ENCODE assay signal across 8 cellular contexts in the genomic region with DNA sequence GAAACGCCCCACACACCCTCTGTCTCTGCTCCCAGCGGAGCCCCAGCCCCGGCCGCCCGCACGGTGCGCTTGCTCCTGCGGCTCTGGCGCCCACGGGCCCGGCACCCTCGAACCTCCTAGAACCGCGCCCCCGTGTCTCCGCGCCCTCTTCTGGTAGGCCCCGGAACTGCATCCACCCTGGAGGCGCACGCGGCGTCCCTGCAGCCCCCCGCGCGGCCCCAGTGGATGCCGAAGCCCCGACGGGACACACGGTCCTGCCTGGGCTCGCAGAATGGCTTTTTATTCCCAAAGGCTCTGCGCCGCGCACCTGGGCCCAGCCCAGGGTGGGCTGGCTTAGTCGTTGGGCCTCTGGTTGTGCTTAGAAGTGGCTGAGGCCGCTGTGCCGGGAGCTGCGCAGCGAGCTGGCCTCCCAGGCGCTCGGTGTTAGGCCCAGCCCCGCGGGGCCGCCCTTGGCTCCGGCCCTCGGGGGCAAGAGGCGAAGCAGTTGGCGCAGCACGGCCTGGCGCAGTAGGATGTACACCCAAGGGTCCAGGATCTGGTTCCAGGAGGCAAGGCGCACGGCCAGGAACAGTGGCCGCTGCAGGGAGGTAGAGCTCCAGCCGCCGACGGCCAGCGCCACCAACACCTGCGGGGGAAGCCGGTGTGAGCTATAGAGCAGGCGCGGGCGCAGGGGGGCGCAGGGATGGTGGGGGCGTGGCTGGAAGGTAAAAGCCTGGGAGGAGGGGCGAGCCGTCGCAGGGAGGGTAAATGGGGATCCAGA. TPM values are rescaled to one million over a fixed set of nuclear protein-coding genes. Genes with fewer than 3 reads are reported as not detected.
A peak's percentile ranks its signal among the peaks of the same experiment; 100 is the strongest.
DNase-seq lines count a peak whose midpoint lies in the region; ATAC-seq and TF ChIP-seq lines count a peak whose summit lies in the region.

No MANE protein-coding gene starts in this region.

- no peak overlapping the region for H2AK5ac ChIP-seq in H9 (ENCODE audit: insufficient read length, low read length)

- H3K4me2 ChIP-seq in H9 (ENCODE audit: insufficient read depth, insufficient read length, low read length) = peak overlapping the region; percentile 46
- peak overlapping the region; percentile 42 for H3K4me2 ChIP-seq in OCI-LY1 (ENCODE audit: low read length)

- H3K79me2 ChIP-seq in H9 (ENCODE audit: insufficient read depth, low read length) (no peaks in the 10 kb centered on the region), OCI-LY1 (ENCODE audit: insufficient read depth, low read length) (no peaks in the 10 kb centered on the region)

- DNase-seq in AG08396 (ENCODE audit: low spot score) (peak; percentile 87), H9 (peak; percentile 86), fibroblast of pulmonary artery (ENCODE audit: low read depth) (peak; percentile 56), nucleus accumbens (lab: John Stamatoyannopoulos, UW) (peak in 46 of 56 donors; percentile 6 to 76 (median 43)), suprapubic skin (ENCODE audit: low spot score in 2 of 2) (peak in 1 of 2 donors; percentile 83)
- DNase-seq in activated T-cell treated with anti-CD3 and anti-CD28 coated beads, Interleukin-2, amount 50 U/mL, for 72 hours = peak; percentile 88 to 89

- TF ChIP-seq EP300 in suprapubic skin (IDR thresholded peaks at IDR 0.05) = no peak

- no peaks in the 10 kb centered on the region for H3K9me2 ChIP-seq in OCI-LY1 (ENCODE audit: low read depth, low read length)

- no peak overlapping the region for H2BK120ac ChIP-seq in H9 (ENCODE audit: low read depth, low read length, poor library complexity, severe bottlenecking)

- no peak overlapping the region for H2BK20ac ChIP-seq in H9 (ENCODE audit: low read depth, low read length, poor library complexity, severe bottlenecking)

- no peak overlapping the region for H3K27ac Mint-ChIP-seq in H9
- no peak overlapping the region for H3K27ac Mint-ChIP-seq in activated T-cell treated with anti-CD3 and anti-CD28 coated beads, Interleukin-2, amount 50 U/mL, for 72 hours

- H4K8ac ChIP-seq in H9 (replicated peaks; ENCODE audit: insufficient read length, low read depth, low read length) = no peak overlapping the region

- no peak overlapping the region for H3K4ac ChIP-seq in H9 (ENCODE audit: low read depth, low read length)

- H3K56ac ChIP-seq in H9 (ENCODE audit: insufficient read length, low read depth, low read length) = no peak overlapping the region

- no peak overlapping the region for H3T11ph ChIP-seq in H9 (ENCODE audit: low read length)

- peaks cover 20 to 36% of the 10 kb centered on the region in 2 experiments for H3K4me1 Mint-ChIP-seq in H9
- peaks cover 36% of the 10 kb centered on the region for H3K4me1 Mint-ChIP-seq in activated T-cell treated with anti-CD3 and anti-CD28 coated beads, Interleukin-2, amount 50 U/mL, for 72 hours (ENCODE audit: low read depth)

- peaks cover 4 to 33% (median 24%) of the 10 kb centered on the region in 3 experiments; a peak in 6 of 7 replicates for H3K36me3 Mint-ChIP-seq in H9 (ENCODE audit: insufficient read depth in 1 of 3, low read depth in 3 of 3)
- peaks cover 2 to 4% of the 10 kb centered on the region in 2 donors for H3K36me3 Mint-ChIP-seq in activated T-cell treated with anti-CD3 and anti-CD28 coated beads, Interleukin-2, amount 50 U/mL, for 72 hours (ENCODE audit: insufficient read depth in 2 of 2)

- H3F3A ChIP-seq in OCI-LY1 (ENCODE audit: insufficient read depth, low read length) = no peaks in the 10 kb centered on the region

- H3K79me1 ChIP-seq in H9 (ENCODE audit: insufficient read depth, low read depth, low read length, poor library complexity, severe bottlenecking) = no peaks in the 10 kb centered on the region

- peak; percentile 59 to 60 for ATAC-seq in activated T-cell treated with anti-CD3 and anti-CD28 coated beads, Interleukin-2, amount 50 U/mL, for 72 hours (replicated peaks in 1 of 2)
- no peak for ATAC-seq in GM18861 (IDR thresholded peaks at IDR 0.05; ENCODE audit: unreplicated experiment)

- H2BK5ac ChIP-seq in H9 (ENCODE audit: insufficient read length, low read length) = no peak overlapping the region

- no peak overlapping the region for H2BK15ac ChIP-seq in H9 (ENCODE audit: low read depth, low read length)

- no peak for TF ChIP-seq POLR2A in suprapubic skin (IDR thresholded peaks at IDR 0.05)

- no peaks in the 10 kb centered on the region for H3K27me3 ChIP-seq in H9 (ENCODE audit: insufficient read depth, low read length)
- peaks cover 6% of the 10 kb centered on the region; the same call in 1 of the 2 replicates for H3K27me3 ChIP-seq in OCI-LY1 (ENCODE audit: insufficient read depth, low read length)
- H3K27me3 ChIP-seq in suprapubic skin = peaks cover 28% of the 10 kb centered on the region

- H4K20me1 ChIP-seq in H9 (ENCODE audit: control insufficient read depth, insufficient read depth, insufficient read length) (no peaks in the 10 kb centered on the region), OCI-LY1 (ENCODE audit: insufficient read depth, low read length) (no peaks in the 10 kb centered on the region)

- H2BK12ac ChIP-seq in H9 (ENCODE audit: insufficient read length, low read depth, low read length) = no peak overlapping the region

- no peak overlapping the region for H4K5ac ChIP-seq in H9 (ENCODE audit: insufficient read length, low read depth, low read length)

- peak overlapping the region; percentile 12 for H3K4me3 ChIP-seq in OCI-LY1 (ENCODE audit: low read depth, low read length, poor library complexity, severe bottlenecking)
- no peak overlapping the region for H3K4me3 ChIP-seq in fibroblast of pulmonary artery (replicated peaks; ENCODE audit: low read depth, low read length)
- peak overlapping the region; percentile 30 for H3K4me3 ChIP-seq in suprapubic skin

- H2AFZ ChIP-seq in H9 (ENCODE audit: low read length) (no peak overlapping the region), OCI-LY1 (ENCODE audit: low read length) (no peak overlapping the region)

- H3K4me1 ChIP-seq in H9 (ENCODE audit: insufficient read depth, low read length) (no peaks in the 10 kb centered on the region; the same call in 1 of the 2 replicates), OCI-LY1 (ENCODE audit: insufficient read depth, low read length, severe bottlenecking) (peaks cover 9% of the 10 kb centered on the region), suprapubic skin (peaks cover 55% of the 10 kb centered on the region)

- peaks cover 7% of the 10 kb centered on the region for H3K23me2 ChIP-seq in H9 (ENCODE audit: insufficient read length, low read depth, low read length, poor library complexity, severe bottlenecking)

- H3K14ac ChIP-seq in H9 (ENCODE audit: insufficient read depth, low read length) = peak overlapping the region; percentile 79; the same call in 1 of the 2 replicates

- TF ChIP-seq CTCF in H9 (conservative IDR thresholded peaks at IDR 0.05) = peak; percentile 98
- peak; percentile 85 for TF ChIP-seq CTCF in OCI-LY1 (IDR thresholded peaks at IDR 0.05; ENCODE audit: low read length)
- peak; percentile 60 for TF ChIP-seq CTCF in fibroblast of pulmonary artery (IDR thresholded peaks at IDR 0.05; ENCODE audit: low read length, missing control alignments)
- peak; percentile 90 to 100 for TF ChIP-seq CTCF in suprapubic skin (IDR thresholded peaks at IDR 0.05)

- H3K9me3 ChIP-seq in H9 (ENCODE audit: control insufficient read depth, low read depth, low read length) (no peaks in the 10 kb centered on the region), OCI-LY1 (ENCODE audit: low read length) (no peaks in the 10 kb centered on the region), suprapubic skin (no peaks in the 10 kb centered on the region)

- no peaks in the 10 kb centered on the region; a peak in 1 of 5 replicates for H3K9me3 Mint-ChIP-seq in H9
- H3K9me3 Mint-ChIP-seq in activated T-cell treated with anti-CD3 and anti-CD28 coated beads, Interleukin-2, amount 50 U/mL, for 72 hours = no peaks in the 10 kb centered on the region

- H3K27ac ChIP-seq in H9 (ENCODE audit: insufficient read length, low read depth, low read length) (no peak overlapping the region), OCI-LY1 (ENCODE audit: low read depth, low read length, poor library complexity, severe bottlenecking) (no peak overlapping the region), suprapubic skin (no peak overlapping the region)

- H3K4me3 Mint-ChIP-seq in H9 = peak overlapping the region; percentile 57 to 73
- H3K4me3 Mint-ChIP-seq in activated T-cell treated with anti-CD3 and anti-CD28 coated beads, Interleukin-2, amount 50 U/mL, for 72 hours = peak overlapping the region; percentile 70

- H3K9ac ChIP-seq in H9 (ENCODE audit: extremely low read depth, insufficient read length, low read length) = no peak overlapping the region
- no peak overlapping the region; the same call in 1 of the 2 replicates for H3K9ac ChIP-seq in OCI-LY1 (ENCODE audit: low read length)

- no peak overlapping the region for H4K91ac ChIP-seq in H9 (ENCODE audit: insufficient read length, low read depth, low read length)

- peaks cover 2% of the 10 kb centered on the region; the same call in 1 of the 2 replicates for H3K27me3 Mint-ChIP-seq in H9 (ENCODE audit: low read depth)
- H3K27me3 Mint-ChIP-seq in activated T-cell treated with anti-CD3 and anti-CD28 coated beads, Interleukin-2, amount 50 U/mL, for 72 hours (ENCODE audit: low read depth) = peaks cover 17% of the 10 kb centered on the region

- peaks cover 28% of the 10 kb centered on the region for H3K36me3 ChIP-seq in OCI-LY1 (ENCODE audit: insufficient read depth, low read length)
- H3K36me3 ChIP-seq in suprapubic skin = peaks cover 30% of the 10 kb centered on the region

- peak overlapping the region; percentile 59 for H3K18ac ChIP-seq in H9 (ENCODE audit: insufficient read length, low read depth, low read length)

- H3K23ac ChIP-seq in H9 (ENCODE audit: insufficient read length, low read depth, low read length) = no peak overlapping the region

- no CpG with 5 or more reads among the region's 66 CpGs for WGBS in H9 (ENCODE audit: extremely low coverage, insufficient read length, low lambda C conversion rate)
- whole genome bisulfite sequencing in suprapubic skin = 10% methylated on average over 22 of the region's 66 CpGs

RNA-seq across cellular contexts. Expression of a gene that starts 2.8 kb away (rescaled TPM):
- total RNA-seq in H9 (2021) (0.63 and 0.66 TPM in 2 replicates), suprapubic skin (under 1 TPM in 1 of 4 donors, not detected in 3; 0.47 TPM)
- under 1 TPM; 0.38 to 0.39 TPM for total RNA-seq in activated T-cell treated with anti-CD3 and anti-CD28 coated beads, Interleukin-2, amount 50 U/mL, for 72 hours

RNA-seq across cellular contexts. Expression of a gene that starts 23.5 kb away (rescaled TPM):
- 70.6 and 75.0 TPM in 2 replicates for total RNA-seq in H9 (2021)
- 10 to 100 TPM; 24.1 to 28.6 TPM for total RNA-seq in activated T-cell treated with anti-CD3 and anti-CD28 coated beads, Interleukin-2, amount 50 U/mL, for 72 hours
- 100 to 1,000 TPM in 3 of 4 donors, 10 to 100 TPM in 1; 85.8 to 111 (median 105) TPM for total RNA-seq in suprapubic skin

RNA-seq across cellular contexts. Expression of a gene that starts 39.3 kb away (rescaled TPM):
- total RNA-seq in H9 (2021) = 149 and 159 TPM in 2 replicates
- total RNA-seq in activated T-cell treated with anti-CD3 and anti-CD28 coated beads, Interleukin-2, amount 50 U/mL, for 72 hours = 100 to 1,000 TPM; 239 to 278 TPM
- total RNA-seq in suprapubic skin = 10 to 100 TPM in 3 of 4 donors, 1 to 10 TPM in 1; 8.6 to 21.2 (median 14.9) TPM

RNA-seq across cellular contexts. Expression of a gene that starts 45.8 kb away (rescaled TPM):
- 77.7 and 87.0 TPM in 2 replicates for total RNA-seq in H9 (2021)
- total RNA-seq in activated T-cell treated with anti-CD3 and anti-CD28 coated beads, Interleukin-2, amount 50 U/mL, for 72 hours = 10 to 100 TPM; 62.5 to 64.1 TPM
- total RNA-seq in suprapubic skin = 100 to 1,000 TPM in 3 of 4 donors, 10 to 100 TPM in 1; 54.5 to 197 (median 145) TPM

RNA-seq across cellular contexts. Expression of a gene that starts 53.2 kb away (rescaled TPM):
- total RNA-seq in H9 (2021) = 137 and 145 TPM in 2 replicates
- 100 to 1,000 TPM; 225 to 236 TPM for total RNA-seq in activated T-cell treated with anti-CD3 and anti-CD28 coated beads, Interleukin-2, amount 50 U/mL, for 72 hours
- total RNA-seq in suprapubic skin = 100 to 1,000 TPM in 3 of 4 donors, 10 to 100 TPM in 1; 80.9 to 149 (median 111) TPM
